In the genomic region with DNA sequence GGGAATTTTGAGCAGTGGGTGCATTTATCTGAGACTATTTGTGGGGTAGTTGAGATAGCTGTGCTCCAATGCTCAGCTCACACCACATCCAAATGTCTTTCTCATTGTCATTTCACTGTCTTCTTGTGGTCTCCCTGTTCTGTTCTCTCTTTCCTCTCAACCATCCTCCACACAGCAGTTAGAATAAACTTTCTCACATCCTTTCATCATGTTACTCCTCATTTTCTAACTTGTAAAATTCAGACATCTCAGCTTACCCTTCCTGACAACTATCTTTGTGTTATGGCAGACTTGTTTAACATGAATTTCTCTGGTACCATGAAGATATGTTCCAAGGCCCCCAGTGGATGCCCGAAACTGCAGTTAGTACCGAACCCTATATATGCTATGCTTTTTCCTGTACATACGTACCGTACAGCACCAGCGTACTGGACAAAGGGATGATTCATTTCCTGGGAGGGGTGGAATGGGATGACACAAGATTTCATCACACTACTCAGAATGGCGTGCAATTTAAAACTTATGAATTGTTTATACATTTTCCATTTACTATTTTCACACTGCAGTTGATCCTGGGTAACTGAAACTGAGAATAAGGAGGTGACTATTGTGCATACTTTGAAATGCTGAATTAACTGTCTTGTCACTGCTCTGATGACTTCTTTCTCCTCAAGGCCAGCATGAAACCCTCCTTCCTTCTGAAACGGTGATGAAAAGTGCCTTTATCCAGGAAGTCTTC, we compare ENCODE assay signal across 8 cellular contexts.
DNase-seq lines count a peak whose midpoint lies in the region; ATAC-seq and TF ChIP-seq lines count a peak whose summit lies in the region.

No MANE protein-coding gene starts in this region.

- no peak for ATAC-seq in left ventricle myocardium superior
- no peak for ATAC-seq in HG02973 (IDR thresholded peaks at IDR 0.05; ENCODE audit: unreplicated experiment)
- ATAC-seq in GM18519 (IDR thresholded peaks at IDR 0.05; ENCODE audit: low FRiP score, unreplicated experiment) = no peak

- DNase-seq in GM04504 (ENCODE audit: low read depth) = peak; percentile 78
- DNase-seq in OCI-M1 (lab: John Stamatoyannopoulos, UW) = peak; percentile 44
- DNase-seq in activated naive CD8-positive, alpha-beta T cell treated with anti-CD3 and anti-CD28 coated beads for 36 hours = peak; percentile 55
- DNase-seq in osteocyte (ENCODE audit: extremely low spot score, unreplicated experiment) = no peak
- DNase-seq in NCI-H2107 (lab: John Stamatoyannopoulos, UW) = no peak
- no peak for DNase-seq in left ventricle myocardium superior

- H3K27me3 Mint-ChIP-seq in activated naive CD8-positive, alpha-beta T cell treated with anti-CD3 and anti-CD28 coated beads for 36 hours = no peaks in the 10 kb centered on the region
- H3K27me3 Mint-ChIP-seq in osteocyte (ENCODE audit: unreplicated experiment) = no peaks in the 10 kb centered on the region

- H3K9me3 Mint-ChIP-seq in activated naive CD8-positive, alpha-beta T cell treated with anti-CD3 and anti-CD28 coated beads for 36 hours = peaks cover 10% of the 10 kb centered on the region
- no peaks in the 10 kb centered on the region for H3K9me3 Mint-ChIP-seq in osteocyte (ENCODE audit: unreplicated experiment)

- no peak for TF ChIP-seq CTCF in osteocyte (IDR thresholded peaks at IDR 0.05)

- peak overlapping the region; percentile 70 for H3K4me3 Mint-ChIP-seq in activated naive CD8-positive, alpha-beta T cell treated with anti-CD3 and anti-CD28 coated beads for 36 hours
- H3K4me3 Mint-ChIP-seq in osteocyte (ENCODE audit: unreplicated experiment) = peak overlapping the region; percentile 34

- H3K36me3 Mint-ChIP-seq in activated naive CD8-positive, alpha-beta T cell treated with anti-CD3 and anti-CD28 coated beads for 36 hours = peaks cover 25% of the 10 kb centered on the region
- peaks cover 5% of the 10 kb centered on the region for H3K36me3 Mint-ChIP-seq in osteocyte (ENCODE audit: unreplicated experiment)

- intact Hi-C loops in left ventricle myocardium superior (cut with micrococcal nuclease) = loop anchor here (10.0 kb wide), 1 partner anchor 165 kb away; no protein-coding TSS in a partner anchor

- peaks cover 56% of the 10 kb centered on the region for H3K4me1 Mint-ChIP-seq in activated naive CD8-positive, alpha-beta T cell treated with anti-CD3 and anti-CD28 coated beads for 36 hours
- H3K4me1 Mint-ChIP-seq in osteocyte (ENCODE audit: unreplicated experiment) = peaks cover 74% of the 10 kb centered on the region

- peak overlapping the region; percentile 97 for H3K27ac Mint-ChIP-seq in activated naive CD8-positive, alpha-beta T cell treated with anti-CD3 and anti-CD28 coated beads for 36 hours
- peak overlapping the region; percentile 96 for H3K27ac Mint-ChIP-seq in osteocyte (ENCODE audit: unreplicated experiment)

Comparison
In these comparisons a context has a peak if more than half of its experiments do, and no peak if none do; other contexts are left out.
1. DNase-seq: peak in GM04504 (single experiment), OCI-M1 (single experiment) and activated naive CD8-positive, alpha-beta T cell treated with anti-CD3 and anti-CD28 coated beads for 36 hours (single experiment); none in osteocyte (single experiment), NCI-H2107 (single experiment) and left ventricle myocardium superior (single experiment).